1 cellular context compared by ENCODE assay signal in genomic region chr1:16895602-16896315, GRCh38.
TF ChIP-seq lines count a peak whose summit lies in the region.

TSS of gene RNU1-2 (plus strand) at chr1:16895980.

TF ChIP-seq in GM12878, 131 proteins besides CTCF, POLR2A, EP300 and RAD21 (continued from another document):
- TF ChIP-seq TAF1 (IDR thresholded peaks at IDR 0.05; ENCODE audit: borderline replicate concordance, low read depth, low read length) = peak; percentile 28; the same call in 1 of the 2 replicates
- TF ChIP-seq BCL3 (IDR thresholded peaks at IDR 0.05; ENCODE audit: borderline replicate concordance, insufficient read depth, low read depth, low read length, poor library complexity, severe bottlenecking) = peak; percentile 66
- peak; percentile 8; the same call in 1 of the 2 replicates for TF ChIP-seq NR2C1 (IDR thresholded peaks at IDR 0.05)
- TF ChIP-seq SMAD5 (IDR thresholded peaks at IDR 0.05; ENCODE audit: low read depth) = peak; percentile 100
- peak; percentile 99 for TF ChIP-seq CBFB (IDR thresholded peaks at IDR 0.05; ENCODE audit: low read depth)
- TF ChIP-seq, protein P1, sequence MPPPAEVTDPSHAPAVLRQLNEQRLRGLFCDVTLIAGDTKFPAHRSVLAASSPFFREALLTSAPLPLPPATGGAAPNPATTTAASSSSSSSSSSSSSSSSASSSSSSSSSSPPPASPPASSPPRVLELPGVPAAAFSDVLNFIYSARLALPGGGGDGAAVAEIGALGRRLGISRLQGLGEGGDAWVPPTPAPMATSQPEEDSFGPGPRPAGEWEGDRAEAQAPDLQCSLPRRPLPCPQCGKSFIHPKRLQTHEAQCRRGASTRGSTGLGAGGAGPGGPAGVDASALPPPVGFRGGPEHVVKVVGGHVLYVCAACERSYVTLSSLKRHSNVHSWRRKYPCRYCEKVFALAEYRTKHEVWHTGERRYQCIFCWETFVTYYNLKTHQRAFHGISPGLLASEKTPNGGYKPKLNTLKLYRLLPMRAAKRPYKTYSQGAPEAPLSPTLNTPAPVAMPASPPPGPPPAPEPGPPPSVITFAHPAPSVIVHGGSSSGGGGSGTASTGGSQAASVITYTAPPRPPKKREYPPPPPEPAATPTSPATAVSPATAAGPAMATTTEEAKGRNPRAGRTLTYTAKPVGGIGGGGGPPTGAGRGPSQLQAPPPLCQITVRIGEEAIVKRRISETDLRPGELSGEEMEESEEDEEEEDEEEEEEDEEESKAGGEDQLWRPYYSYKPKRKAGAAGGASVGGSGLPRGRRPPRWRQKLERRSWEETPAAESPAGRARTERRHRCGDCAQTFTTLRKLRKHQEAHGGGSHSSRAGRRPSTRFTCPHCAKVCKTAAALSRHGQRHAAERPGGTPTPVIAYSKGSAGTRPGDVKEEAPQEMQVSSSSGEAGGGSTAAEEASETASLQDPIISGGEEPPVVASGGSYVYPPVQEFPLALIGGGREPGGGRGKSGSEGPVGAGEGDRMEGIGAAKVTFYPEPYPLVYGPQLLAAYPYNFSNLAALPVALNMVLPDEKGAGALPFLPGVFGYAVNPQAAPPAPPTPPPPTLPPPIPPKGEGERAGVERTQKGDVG (CRISPR knock-in tag; IDR thresholded peaks at IDR 0.05) = peak; percentile 81
- peak; percentile 72 for TF ChIP-seq CREM (IDR thresholded peaks at IDR 0.05; ENCODE audit: low read depth)
- TF ChIP-seq ATF2 (IDR thresholded peaks at IDR 0.05; ENCODE audit: low read length) = peak; percentile 98
- TF ChIP-seq HDAC6 (IDR thresholded peaks at IDR 0.05; ENCODE audit: unreplicated experiment) = peak; percentile 84
- TF ChIP-seq NBN (IDR thresholded peaks at IDR 0.05) = peak; percentile 95
- peak; percentile 53 for TF ChIP-seq KLF5 (IDR thresholded peaks at IDR 0.05; ENCODE audit: partially characterized antibody)
- peak; percentile 96 for TF ChIP-seq POLR2AphosphoS2 (IDR thresholded peaks at IDR 0.05; ENCODE audit: low read depth, low read length)
- peak; percentile 53; the same call in 1 of the 2 replicates for TF ChIP-seq ATF7 (IDR thresholded peaks at IDR 0.05; ENCODE audit: low read depth)
- TF ChIP-seq MEF2A (IDR thresholded peaks at IDR 0.05; ENCODE audit: insufficient read depth, low read depth, low read length) = peak; percentile 70
- 0 out of 2 replicates have a peak, but pooled peaks have one; percentile 59 for TF ChIP-seq TCF12 (IDR thresholded peaks at IDR 0.05; ENCODE audit: low read depth, low read length)
- peak; percentile 81; the same call in 1 of the 2 replicates for TF ChIP-seq NFIC (IDR thresholded peaks at IDR 0.05; ENCODE audit: low read depth, low read length)
- peak; percentile 62 for TF ChIP-seq ZBTB11 (CRISPR knock-in tag; IDR thresholded peaks at IDR 0.05)
- TF ChIP-seq, protein P2, sequence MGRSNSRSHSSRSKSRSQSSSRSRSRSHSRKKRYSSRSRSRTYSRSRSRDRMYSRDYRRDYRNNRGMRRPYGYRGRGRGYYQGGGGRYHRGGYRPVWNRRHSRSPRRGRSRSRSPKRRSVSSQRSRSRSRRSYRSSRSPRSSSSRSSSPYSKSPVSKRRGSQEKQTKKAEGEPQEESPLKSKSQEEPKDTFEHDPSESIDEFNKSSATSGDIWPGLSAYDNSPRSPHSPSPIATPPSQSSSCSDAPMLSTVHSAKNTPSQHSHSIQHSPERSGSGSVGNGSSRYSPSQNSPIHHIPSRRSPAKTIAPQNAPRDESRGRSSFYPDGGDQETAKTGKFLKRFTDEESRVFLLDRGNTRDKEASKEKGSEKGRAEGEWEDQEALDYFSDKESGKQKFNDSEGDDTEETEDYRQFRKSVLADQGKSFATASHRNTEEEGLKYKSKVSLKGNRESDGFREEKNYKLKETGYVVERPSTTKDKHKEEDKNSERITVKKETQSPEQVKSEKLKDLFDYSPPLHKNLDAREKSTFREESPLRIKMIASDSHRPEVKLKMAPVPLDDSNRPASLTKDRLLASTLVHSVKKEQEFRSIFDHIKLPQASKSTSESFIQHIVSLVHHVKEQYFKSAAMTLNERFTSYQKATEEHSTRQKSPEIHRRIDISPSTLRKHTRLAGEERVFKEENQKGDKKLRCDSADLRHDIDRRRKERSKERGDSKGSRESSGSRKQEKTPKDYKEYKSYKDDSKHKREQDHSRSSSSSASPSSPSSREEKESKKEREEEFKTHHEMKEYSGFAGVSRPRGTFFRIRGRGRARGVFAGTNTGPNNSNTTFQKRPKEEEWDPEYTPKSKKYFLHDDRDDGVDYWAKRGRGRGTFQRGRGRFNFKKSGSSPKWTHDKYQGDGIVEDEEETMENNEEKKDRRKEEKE (IDR thresholded peaks at IDR 0.05) = 0 out of 2 replicates have a peak, but pooled peaks have one; percentile 35
- TF ChIP-seq ETV6 (conservative IDR thresholded peaks at IDR 0.05 in 1 of 2, IDR thresholded peaks at IDR 0.05 in 1 of 2; ENCODE audit: borderline replicate concordance in 1 of 2, low read depth in 1 of 2) = peak in 1 of 2 experiments; percentile 59; a peak in 1 of 4 replicates
- TF ChIP-seq EGR1 (IDR thresholded peaks at IDR 0.05; ENCODE audit: borderline replicate concordance in 1 of 2, low read depth in 2 of 2, low read length in 2 of 2) = peak in 1 of 2 experiments; percentile 16; a peak in 1 of 3 replicates
- TF ChIP-seq RELA (IDR thresholded peaks at IDR 0.05; ENCODE audit: borderline replicate concordance, partially characterized antibody) = peak; percentile 40
- peak; percentile 83; the same call in 1 of the 2 replicates for TF ChIP-seq TARDBP (IDR thresholded peaks at IDR 0.05; ENCODE audit: borderline replicate concordance)
- peak; percentile 81 for TF ChIP-seq YY1 (IDR thresholded peaks at IDR 0.05; ENCODE audit: low read depth, low read length)
- peak; percentile 68 for TF ChIP-seq GABPA (IDR thresholded peaks at IDR 0.05; ENCODE audit: low read depth)
- TF ChIP-seq HCFC1 (IDR thresholded peaks at IDR 0.05; ENCODE audit: low read length) = peak; percentile 37
- peak; percentile 83 for TF ChIP-seq PRDM15 (CRISPR knock-in tag; IDR thresholded peaks at IDR 0.05)
- peak in 1 of 2 experiments; percentile 67; a peak in 1 of 4 replicates for TF ChIP-seq CEBPB (IDR thresholded peaks at IDR 0.05; ENCODE audit: borderline replicate concordance in 1 of 2, low read depth in 2 of 2, low read length in 2 of 2)
- peak; percentile 59 for TF ChIP-seq RUNX3 (IDR thresholded peaks at IDR 0.05; ENCODE audit: low read length)
- TF ChIP-seq, protein P3, sequence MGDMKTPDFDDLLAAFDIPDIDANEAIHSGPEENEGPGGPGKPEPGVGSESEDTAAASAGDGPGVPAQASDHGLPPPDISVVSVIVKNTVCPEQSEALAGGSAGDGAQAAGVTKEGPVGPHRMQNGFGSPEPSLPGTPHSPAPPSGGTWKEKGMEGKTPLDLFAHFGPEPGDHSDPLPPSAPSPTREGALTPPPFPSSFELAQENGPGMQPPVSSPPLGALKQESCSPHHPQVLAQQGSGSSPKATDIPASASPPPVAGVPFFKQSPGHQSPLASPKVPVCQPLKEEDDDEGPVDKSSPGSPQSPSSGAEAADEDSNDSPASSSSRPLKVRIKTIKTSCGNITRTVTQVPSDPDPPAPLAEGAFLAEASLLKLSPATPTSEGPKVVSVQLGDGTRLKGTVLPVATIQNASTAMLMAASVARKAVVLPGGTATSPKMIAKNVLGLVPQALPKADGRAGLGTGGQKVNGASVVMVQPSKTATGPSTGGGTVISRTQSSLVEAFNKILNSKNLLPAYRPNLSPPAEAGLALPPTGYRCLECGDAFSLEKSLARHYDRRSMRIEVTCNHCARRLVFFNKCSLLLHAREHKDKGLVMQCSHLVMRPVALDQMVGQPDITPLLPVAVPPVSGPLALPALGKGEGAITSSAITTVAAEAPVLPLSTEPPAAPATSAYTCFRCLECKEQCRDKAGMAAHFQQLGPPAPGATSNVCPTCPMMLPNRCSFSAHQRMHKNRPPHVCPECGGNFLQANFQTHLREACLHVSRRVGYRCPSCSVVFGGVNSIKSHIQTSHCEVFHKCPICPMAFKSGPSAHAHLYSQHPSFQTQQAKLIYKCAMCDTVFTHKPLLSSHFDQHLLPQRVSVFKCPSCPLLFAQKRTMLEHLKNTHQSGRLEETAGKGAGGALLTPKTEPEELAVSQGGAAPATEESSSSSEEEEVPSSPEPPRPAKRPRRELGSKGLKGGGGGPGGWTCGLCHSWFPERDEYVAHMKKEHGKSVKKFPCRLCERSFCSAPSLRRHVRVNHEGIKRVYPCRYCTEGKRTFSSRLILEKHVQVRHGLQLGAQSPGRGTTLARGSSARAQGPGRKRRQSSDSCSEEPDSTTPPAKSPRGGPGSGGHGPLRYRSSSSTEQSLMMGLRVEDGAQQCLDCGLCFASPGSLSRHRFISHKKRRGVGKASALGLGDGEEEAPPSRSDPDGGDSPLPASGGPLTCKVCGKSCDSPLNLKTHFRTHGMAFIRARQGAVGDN (IDR thresholded peaks at IDR 0.05) = peak; percentile 99
- peak; percentile 85 for TF ChIP-seq FOXM1 (IDR thresholded peaks at IDR 0.05; ENCODE audit: low read depth, low read length)
- peak; percentile 65; the same call in 1 of the 2 replicates for TF ChIP-seq MLLT1 (IDR thresholded peaks at IDR 0.05)
- TF ChIP-seq CBX5 (IDR thresholded peaks at IDR 0.05; ENCODE audit: low read depth) = peak; percentile 60; the same call in 1 of the 2 replicates
- TF ChIP-seq EED (IDR thresholded peaks at IDR 0.05; ENCODE audit: low read depth) = peak; percentile 60
- peak; percentile 46 for TF ChIP-seq NR2F1 (conservative IDR thresholded peaks at IDR 0.05)
